In the genomic region with DNA sequence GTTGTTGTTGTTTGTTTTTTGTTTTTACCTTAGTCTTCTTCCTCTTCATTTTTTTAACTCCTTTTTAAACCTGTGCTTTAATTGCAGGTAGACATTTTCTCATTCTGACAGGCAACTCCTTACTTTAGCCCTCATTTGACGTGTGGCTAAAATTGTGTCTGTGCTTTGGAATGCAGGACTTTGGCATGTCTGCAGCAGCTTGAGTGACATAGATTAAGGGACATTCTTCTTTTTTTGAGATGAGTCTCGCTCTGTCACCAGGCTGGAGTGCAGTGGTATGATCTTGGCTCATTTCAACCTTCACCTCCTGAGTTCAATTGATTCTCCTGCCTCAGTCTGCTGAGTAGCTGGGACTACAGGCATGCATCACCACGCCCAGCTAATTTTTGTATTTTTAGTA, we compare ENCODE assay signal across 8 cellular contexts.
"Had no signal": no experiment of that assay in that cellular context is flagged by ENCODE, and none has a peak within 500 bp of the region (broad histone marks: within the 10 kb centered on the region; RNA-seq: fewer than 3 reads in every experiment).

No MANE protein-coding gene starts in this region.

- H3K4me3 ChIP-seq: GM23248, GM23338, HAP-1 had no signal

- H3K9ac ChIP-seq: GM23248 had no signal

- H3K27ac Mint-ChIP-seq: GM23338, H9, HFFc6 had no signal

- H3K4me2 ChIP-seq: GM23338 had no signal

- H3K36me3 ChIP-seq: HAP-1 had no signal

- H2AFZ ChIP-seq: GM23248, GM23338 had no signal

- H3K9me3 ChIP-seq: HAP-1 had no signal

- H3K4me3 Mint-ChIP-seq: GM23338, H9, HFFc6 had no signal

- H3K4me1 ChIP-seq: HAP-1 had no signal

- H3K27ac ChIP-seq: GM23248 had no signal

- DNase-seq: GM23248, GOT3, H7, H9, HCEC 1CT, HFFc6 had no signal
